In genomic region chr2:37851428-37851827, GRCh38 we compare ENCODE assay signal across 9 cellular contexts.
DNase-seq lines count a peak whose midpoint lies in the region; ATAC-seq and TF ChIP-seq lines count a peak whose summit lies in the region.
"Had no signal": no experiment of that assay in that cellular context is flagged by ENCODE, and none has a peak within 500 bp of the region (broad histone marks: within the 10 kb centered on the region; RNA-seq: fewer than 3 reads in every experiment).

No MANE protein-coding gene starts in this region.

- H2BK12ac ChIP-seq in H9 (ENCODE audit: insufficient read length, low read depth, low read length): no peak overlapping the region

- no peak for ATAC-seq in activated CD4-positive, alpha-beta T cell treated with anti-CD3 and anti-CD28 coated beads for 36 hours
- ATAC-seq in HG02642 (IDR thresholded peaks at IDR 0.05; ENCODE audit: poor library complexity, unreplicated experiment) (peak; percentile 33), SK-N-SH treated with all-trans-retinoic acid at 6 μM for 48 hours (no peak)

- H2BK20ac ChIP-seq in H9 (ENCODE audit: low read depth, low read length, poor library complexity, severe bottlenecking): no peak overlapping the region

- no peak overlapping the region for H3K4me3 Mint-ChIP-seq in activated CD4-positive, alpha-beta T cell treated with anti-CD3 and anti-CD28 coated beads for 36 hours
- H3K4me3 Mint-ChIP-seq in H9: no peak overlapping the region

- H3K56ac ChIP-seq in H9 (ENCODE audit: insufficient read length, low read depth, low read length): no peak overlapping the region

- H3K27ac Mint-ChIP-seq in activated CD4-positive, alpha-beta T cell treated with anti-CD3 and anti-CD28 coated beads for 36 hours: peak overlapping the region; percentile 84
- no peak overlapping the region for H3K27ac Mint-ChIP-seq in H9

- no peaks in the 10 kb centered on the region for H3K9me3 Mint-ChIP-seq in activated CD4-positive, alpha-beta T cell treated with anti-CD3 and anti-CD28 coated beads for 36 hours (ENCODE audit: low read depth)
- H3K9me3 Mint-ChIP-seq in H9: no peaks in the 10 kb centered on the region

- TF ChIP-seq POLR2A in prostate gland (IDR thresholded peaks at IDR 0.05): no peak

- no peak overlapping the region for H2BK5ac ChIP-seq in H9 (ENCODE audit: insufficient read length, low read length)

- H4K8ac ChIP-seq in H9 (replicated peaks; ENCODE audit: insufficient read length, low read depth, low read length): no peak overlapping the region

- no peak overlapping the region for H3K23ac ChIP-seq in H9 (ENCODE audit: insufficient read length, low read depth, low read length)

- H3T11ph ChIP-seq in H9 (ENCODE audit: low read length): no peak overlapping the region

- no peak overlapping the region for H2AFZ ChIP-seq in H9 (ENCODE audit: low read length)

- 13% methylated on average over 4 of the region's 4 CpGs for WGBS in prostate gland
- no CpG with 5 or more reads among the region's 4 CpGs for WGBS in H9 (ENCODE audit: extremely low coverage, insufficient read length, low lambda C conversion rate)

- no peak overlapping the region for H3K4ac ChIP-seq in H9 (ENCODE audit: low read depth, low read length)

- H4K20me1 ChIP-seq in H9 (ENCODE audit: control insufficient read depth, insufficient read depth, insufficient read length): no peaks in the 10 kb centered on the region

- H3K79me1 ChIP-seq in H9 (ENCODE audit: insufficient read depth, low read depth, low read length, poor library complexity, severe bottlenecking): no peaks in the 10 kb centered on the region

- H4K91ac ChIP-seq in H9 (ENCODE audit: insufficient read length, low read depth, low read length): no peak overlapping the region

- no peak overlapping the region for H2BK15ac ChIP-seq in H9 (ENCODE audit: low read depth, low read length)

- no peaks in the 10 kb centered on the region for H3K9me3 ChIP-seq in prostate gland
- no peaks in the 10 kb centered on the region for H3K9me3 ChIP-seq in H9 (ENCODE audit: control insufficient read depth, low read depth, low read length)

- H2BK120ac ChIP-seq in H9 (ENCODE audit: low read depth, low read length, poor library complexity, severe bottlenecking): no peak overlapping the region

- DNase-seq in activated CD4-positive, alpha-beta T cell treated with anti-CD3 and anti-CD28 coated beads for 36 hours: no peak
- no peak for DNase-seq in activated CD4-positive, alpha-beta T cell treated with anti-CD3 and anti-CD28 coated beads for 4 hours
- DNase-seq in prostate gland (ENCODE audit: low spot score) (no peak), NCI-H1048 (lab: John Stamatoyannopoulos, UW) (no peak), H9 (no peak)
- DNase-seq in stimulated activated CD4-positive, alpha-beta T cell treated with anti-CD3 and anti-CD28 coated beads, Interleukin-4, amount 100 ng/mL, for 24 hours: no peak
- DNase-seq: NCI-H146 had no signal

- H3K14ac ChIP-seq in H9 (ENCODE audit: insufficient read depth, low read length): no peak overlapping the region

- H3K36me3 ChIP-seq in prostate gland: no peaks in the 10 kb centered on the region

- H3K36me3 Mint-ChIP-seq in activated CD4-positive, alpha-beta T cell treated with anti-CD3 and anti-CD28 coated beads for 36 hours (ENCODE audit: low read depth): no peaks in the 10 kb centered on the region
- no peaks in the 10 kb centered on the region for H3K36me3 Mint-ChIP-seq in H9 (ENCODE audit: insufficient read depth in 1 of 3, low read depth in 3 of 3)

- no peak overlapping the region for H4K5ac ChIP-seq in H9 (ENCODE audit: insufficient read length, low read depth, low read length)

- H3K9ac ChIP-seq in H9 (ENCODE audit: extremely low read depth, insufficient read length, low read length): no peak overlapping the region

- no peak overlapping the region for H2AK5ac ChIP-seq in H9 (ENCODE audit: insufficient read length, low read length)

- no peaks in the 10 kb centered on the region for H3K27me3 ChIP-seq in prostate gland (replicated peaks; ENCODE audit: insufficient read depth)
- no peaks in the 10 kb centered on the region for H3K27me3 ChIP-seq in H9 (ENCODE audit: insufficient read depth, low read length)

- no peaks in the 10 kb centered on the region for H3K23me2 ChIP-seq in H9 (ENCODE audit: insufficient read length, low read depth, low read length, poor library complexity, severe bottlenecking)

- no peak overlapping the region for H3K18ac ChIP-seq in H9 (ENCODE audit: insufficient read length, low read depth, low read length)

- peaks cover 23% of the 10 kb centered on the region for H3K4me1 Mint-ChIP-seq in activated CD4-positive, alpha-beta T cell treated with anti-CD3 and anti-CD28 coated beads for 36 hours
- no peaks in the 10 kb centered on the region for H3K4me1 Mint-ChIP-seq in H9

- H3K4me3 ChIP-seq in prostate gland: no peak overlapping the region

- no peaks in the 10 kb centered on the region for H3K79me2 ChIP-seq in H9 (ENCODE audit: insufficient read depth, low read length)

- H3K4me1 ChIP-seq in prostate gland (replicated peaks): no peaks in the 10 kb centered on the region
- H3K4me1 ChIP-seq in H9 (ENCODE audit: insufficient read depth, low read length): no peaks in the 10 kb centered on the region

- no peak for TF ChIP-seq CTCF in prostate gland (IDR thresholded peaks at IDR 0.05)
- TF ChIP-seq CTCF in H9 (conservative IDR thresholded peaks at IDR 0.05): no peak

- POLR2A ChIA-PET in activated CD4-positive, alpha-beta T cell treated with anti-CD3 and anti-CD28 coated beads for 36 hours (lab: Charles Lee): interaction anchor here (0.5 to 0.6 kb wide), 2 partner anchors 398 to 1087 kb away, joined by 3 to 6 read pairs; no protein-coding TSS in a partner anchor

- H3K27ac ChIP-seq in prostate gland (peak overlapping the region; percentile 45 to 46), H9 (ENCODE audit: insufficient read length, low read depth, low read length) (no peak overlapping the region)

- intact Hi-C loops in activated CD4-positive, alpha-beta T cell treated with anti-CD3 and anti-CD28 coated beads for 36 hours (cut with DNase I, micrococcal nuclease): loop anchor here in 1 of 2 experiments (1.0 kb wide), 1 partner anchor 21 kb away; no protein-coding TSS in a partner anchor
- intact Hi-C loops in prostate gland (cut with DNase I): no loop called here

- H3K27me3 Mint-ChIP-seq in activated CD4-positive, alpha-beta T cell treated with anti-CD3 and anti-CD28 coated beads for 36 hours: no peaks in the 10 kb centered on the region
- H3K27me3 Mint-ChIP-seq in H9 (ENCODE audit: low read depth): no peaks in the 10 kb centered on the region; the same call in 1 of the 2 replicates

- CTCF ChIA-PET in activated CD4-positive, alpha-beta T cell treated with anti-CD3 and anti-CD28 coated beads for 36 hours (lab: Charles Lee): interaction anchor here (1.0 to 2.2 kb wide), 4 partner anchors 19 to 455 kb away, joined by 3 to 10 read pairs (median 4); no protein-coding TSS in a partner anchor

- H3K4me2 ChIP-seq in H9 (ENCODE audit: insufficient read depth, insufficient read length, low read length): no peak overlapping the region

TF ChIP-seq in SK-N-SH treated with all-trans-retinoic acid at 6 μM for 48 hours, 23 proteins besides CTCF, POLR2A, EP300 and RAD21:
- peak; percentile 36; the same call in 1 of the 2 replicates for TF ChIP-seq TCF4 (CRISPR knock-in tag; IDR thresholded peaks at IDR 0.05; ENCODE audit: borderline replicate concordance)
- TF ChIP-seq TSHZ2 (CRISPR knock-in tag; IDR thresholded peaks at IDR 0.05): peak; percentile 71; the same call in 1 of the 2 replicates
- no peak for TF ChIP-seq ISL1 (CRISPR knock-in tag; IDR thresholded peaks at IDR 0.05)
